ENCODE assay signal across 27 cellular contexts in the genomic region with DNA sequence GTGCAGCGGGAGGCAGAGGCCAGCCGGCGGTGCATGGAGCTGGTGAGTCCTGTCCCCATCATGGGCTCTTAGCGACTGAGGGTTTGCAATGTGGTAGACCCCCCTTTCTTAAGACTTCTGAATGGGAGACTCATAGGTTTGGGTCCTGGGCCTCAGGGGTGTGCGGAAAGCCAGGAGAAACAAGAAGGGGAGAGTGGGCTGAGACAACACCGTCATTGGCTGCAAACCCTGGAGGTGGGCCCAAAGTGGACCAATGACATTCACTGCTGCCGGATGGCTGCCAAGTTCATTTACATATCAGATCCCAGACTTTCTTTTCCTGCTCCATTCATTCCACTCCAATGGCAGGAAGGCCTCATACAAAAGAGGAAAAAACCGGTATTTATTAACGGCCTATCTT.
"Had no signal": no experiment of that assay in that cellular context is flagged by ENCODE, and none has a peak within 500 bp of the region (broad histone marks: within the 10 kb centered on the region; RNA-seq: fewer than 3 reads in every experiment).

No MANE protein-coding gene starts in this region.

- ATAC-seq: mucosa of descending colon; naive thymus-derived CD4-positive, alpha-beta T cell; natural killer cell treated with Interleukin-12 subunit alpha and Interleukin-12 subunit beta and Interleukin-15 and Interleukin-18, amount 100 ng/mL, for 72 hours; pancreas; right cardiac atrium; sciatic nerve; stimulated activated naive B cell treated with anti-CD40 and anti-IgM and Interleukin-4, amounts not matched to agents 10 μg/mL and 1 μg/mL and 100 μg/mL, for 72 hours had no signal

- H3K27ac ChIP-seq: heart right ventricle, hepatocyte, left ventricle myocardium inferior, pancreas, prostate gland, skin epidermis, suprapubic skin, tibial nerve, upper lobe of left lung, vagina had no signal

- H3K36me3 ChIP-seq: pancreas, prostate gland, suprapubic skin, tibial nerve, upper lobe of left lung, vagina had no signal

- H2AFZ ChIP-seq: hepatocyte had no signal

- H3K4me2 ChIP-seq: hepatocyte had no signal

- H3K4me1 ChIP-seq: heart right ventricle, left ventricle myocardium inferior, pancreas, prostate gland, suprapubic skin, tibial nerve, upper lobe of left lung, vagina had no signal

- H3K79me2 ChIP-seq: hepatocyte had no signal

- H3K9me3 ChIP-seq: heart right ventricle, left ventricle myocardium inferior, mucosa of descending colon, pancreas, prostate gland, suprapubic skin, tibial nerve, upper lobe of left lung, vagina had no signal

- H3K27me3 ChIP-seq: heart right ventricle, hepatocyte, pancreas, tibial nerve, upper lobe of left lung, vagina had no signal

- DNase-seq: heart right ventricle; immature natural killer cell; kidney; left ventricle myocardium inferior; midbrain; mucosa of descending colon; naive thymus-derived CD4-positive, alpha-beta T cell; nucleus accumbens; pancreas; posterior cingulate gyrus; retina; right cardiac atrium; stimulated activated CD4-positive, alpha-beta T cell treated with anti-CD3 and anti-CD28 coated beads, Interleukin-12 subunit alpha, Interleukin-12 subunit beta, amount 100 ng/mL, for 4 hours; stimulated activated CD4-positive, alpha-beta T cell treated with anti-CD3 and anti-CD28 coated beads, Interleukin-15, amount 100 ng/mL, for 24 hours; stimulated activated CD4-positive, alpha-beta T cell treated with anti-CD3 and anti-CD28 coated beads, Interleukin-2, amount 100 ng/mL, for 24 hours; stimulated activated CD4-positive, alpha-beta T cell treated with anti-CD3 and anti-CD28 coated beads, Interleukin-4, amount 100 ng/mL, for 1 hour; stimulated activated naive B cell treated with anti-CD40 and anti-IgM and Interleukin-4, amounts not matched to agents 10 μg/mL and 1 μg/mL and 100 μg/mL, for 72 hours had no signal

- H3K4me3 ChIP-seq: heart right ventricle, hepatocyte, left ventricle myocardium inferior, lung, mucosa of descending colon, pancreas, prostate gland, skin epidermis, suprapubic skin, tibial nerve, upper lobe of left lung, vagina had no signal
